8 cellular contexts compared by ENCODE assay signal in genomic region chr7:45922810-45923209, GRCh38. TPM values are rescaled to one million over a fixed set of nuclear protein-coding genes. Genes with fewer than 3 reads are reported as not detected.
DNase-seq lines count a peak whose midpoint lies in the region; ATAC-seq and TF ChIP-seq lines count a peak whose summit lies in the region.

No MANE protein-coding gene starts in this region.

- 9 to 13% (median 11%) methylated on average over 11 of the region's 11 CpGs for WGBS in adrenal gland, 4 donors
- 8 to 11% methylated on average over 11 of the region's 11 CpGs for WGBS in lower leg skin, 2 donors

- H3K9me3 Mint-ChIP-seq in T-helper 1 cell treated with Interleukin-12 subunit alpha and Interleukin-12 subunit beta and Interleukin-4 antibody, amounts not matched to agents 30 μg/mL and 1 μg/mL, for 36 hours = no peaks in the 10 kb centered on the region

- H3K4me1 ChIP-seq in foreskin keratinocyte (peaks cover 5% of the 10 kb centered on the region), gastrocnemius medialis (peaks cover 7 to 29% of the 10 kb centered on the region in 2 donors), adrenal gland (replicated peaks in 1 of 2) (peaks cover 0 to 4% of the 10 kb centered on the region in 2 donors)

- no peaks in the 10 kb centered on the region for H3K36me3 ChIP-seq in gastrocnemius medialis
- no peaks in the 10 kb centered on the region for H3K36me3 ChIP-seq in adrenal gland (replicated peaks in 1 of 2)

- H3K4me1 Mint-ChIP-seq in T-helper 1 cell treated with Interleukin-12 subunit alpha and Interleukin-12 subunit beta and Interleukin-4 antibody, amounts not matched to agents 30 μg/mL and 1 μg/mL, for 36 hours (ENCODE audit: low read depth) = peaks cover 19% of the 10 kb centered on the region

- no peak for DNase-seq in foreskin keratinocyte
- no peak for DNase-seq in gastrocnemius medialis
- DNase-seq in cerebellar nuclear complex (lab: John Stamatoyannopoulos, UW) = no peak
- DNase-seq in adrenal gland = no peak
- no peak for DNase-seq in lower leg skin (ENCODE audit: low spot score in 2 of 2)
- no peak for DNase-seq in NCI-H2196 (lab: John Stamatoyannopoulos, UW; ENCODE audit: unreplicated experiment)

- no peak for TF ChIP-seq POLR2A in gastrocnemius medialis (IDR thresholded peaks at IDR 0.05)
- TF ChIP-seq POLR2A in adrenal gland (IDR thresholded peaks at IDR 0.05) = no peak
- TF ChIP-seq POLR2A in lower leg skin (IDR thresholded peaks at IDR 0.05) = no peak

- H3K4me3 Mint-ChIP-seq in T-helper 1 cell treated with Interleukin-12 subunit alpha and Interleukin-12 subunit beta and Interleukin-4 antibody, amounts not matched to agents 30 μg/mL and 1 μg/mL, for 36 hours = peak overlapping the region; percentile 26

- H3K27me3 ChIP-seq in foreskin keratinocyte (peaks cover 53% of the 10 kb centered on the region), gastrocnemius medialis (peaks cover 42 to 50% (median 44%) of the 10 kb centered on the region in 3 donors), adrenal gland (peaks cover 47% of the 10 kb centered on the region)

- peak; percentile 28 for ATAC-seq in GM19035 (IDR thresholded peaks at IDR 0.05; ENCODE audit: unreplicated experiment)
- no peak for ATAC-seq in foreskin keratinocyte
- ATAC-seq in gastrocnemius medialis = peak in 1 of 2 donors; percentile 22

- peak overlapping the region; percentile 30 to 55 (median 44) for H3K4me3 ChIP-seq in gastrocnemius medialis
- peak overlapping the region in 1 of 4 donors; percentile 25 for H3K4me3 ChIP-seq in adrenal gland
- no peak overlapping the region for H3K4me3 ChIP-seq in lower leg skin (ENCODE audit: low read depth, poor library complexity, severe bottlenecking)

- TF ChIP-seq CTCF in foreskin keratinocyte (conservative IDR thresholded peaks at IDR 0.05) = no peak
- TF ChIP-seq CTCF in gastrocnemius medialis (IDR thresholded peaks at IDR 0.05 in 4 of 5, conservative IDR thresholded peaks at IDR 0.05 in 1 of 5) = no peak
- TF ChIP-seq CTCF in adrenal gland (IDR thresholded peaks at IDR 0.05) = no peak
- TF ChIP-seq CTCF in lower leg skin (IDR thresholded peaks at IDR 0.05) = no peak

- H3K27ac Mint-ChIP-seq in T-helper 1 cell treated with Interleukin-12 subunit alpha and Interleukin-12 subunit beta and Interleukin-4 antibody, amounts not matched to agents 30 μg/mL and 1 μg/mL, for 36 hours = peak overlapping the region; percentile 52

- peaks cover 74% of the 10 kb centered on the region for H3K27me3 Mint-ChIP-seq in T-helper 1 cell treated with Interleukin-12 subunit alpha and Interleukin-12 subunit beta and Interleukin-4 antibody, amounts not matched to agents 30 μg/mL and 1 μg/mL, for 36 hours (ENCODE audit: low read depth)

- H3K9me3 ChIP-seq in gastrocnemius medialis (no peaks in the 10 kb centered on the region), adrenal gland (replicated peaks in 1 of 3) (no peaks in the 10 kb centered on the region)

- H3K27ac ChIP-seq in foreskin keratinocyte (peak overlapping the region; percentile 44), gastrocnemius medialis (peak overlapping the region; percentile 8 to 64 (median 43)), adrenal gland (no peak overlapping the region)

- in situ Hi-C loops in gastrocnemius medialis (cut with MboI; ENCODE audit: low sequenced_read_pairs in 4 of 4) = loop anchor here (5.0 to 10.0 kb wide), 4 partner anchors 432 to 1164 kb away; no protein-coding TSS in a partner anchor

- peaks cover 2% of the 10 kb centered on the region for H3K36me3 Mint-ChIP-seq in T-helper 1 cell treated with Interleukin-12 subunit alpha and Interleukin-12 subunit beta and Interleukin-4 antibody, amounts not matched to agents 30 μg/mL and 1 μg/mL, for 36 hours (ENCODE audit: low read depth)

- intact Hi-C loops in gastrocnemius medialis (cut with DNase I; ENCODE audit: low total_unique reads) = loop anchor here (1.0 to 10.0 kb wide), 6 partner anchors 432 to 1332 kb away; no protein-coding TSS in a partner anchor
- intact Hi-C loops in adrenal gland (cut with DNase I) = loop anchor here (5.0 to 10.0 kb wide), 2 partner anchors 429 to 1172 kb away; no protein-coding TSS in a partner anchor
- intact Hi-C loops in lower leg skin (cut with DNase I; ENCODE audit: low total_unique reads) = loop anchor here (2.0 to 5.0 kb wide), 2 partner anchors 430 to 1164 kb away; no protein-coding TSS in a partner anchor

RNA-seq across cellular contexts. Expression of gene IGFBP3, which starts 1.7 kb away (rescaled TPM):
- 0.58 and 0.63 TPM in 2 replicates for total RNA-seq in foreskin keratinocyte
- 0.58 and 0.64 TPM in 2 replicates for polyA plus RNA-seq in foreskin keratinocyte
- 100 to 1,000 TPM in 1 of 4 donors, 10 to 100 TPM in 3; 81.4 to 203 (median 90.2) TPM for total RNA-seq in gastrocnemius medialis
- 10 to 100 TPM in 6 of 8 donors, 1 to 10 TPM in 2; 5.5 to 32.5 (median 17.6) TPM for total RNA-seq in adrenal gland
- polyA plus RNA-seq in adrenal gland = 10 to 100 TPM in 2 of 3 donors, 1 to 10 TPM in 1; 5.4 to 53.1 (median 16.2) TPM
- 100 to 1,000 TPM; 126 to 765 (median 207) TPM for total RNA-seq in lower leg skin

RNA-seq across cellular contexts. Expression of gene IGFBP1, which starts 34.5 kb away (rescaled TPM):
- total RNA-seq in foreskin keratinocyte (not detected in 2 replicates), gastrocnemius medialis (1 to 10 TPM in 1 of 4 donors, under 1 TPM in 1, not detected in 2; 0.49 to 3.6 TPM), adrenal gland (under 1 TPM in 4 of 8 donors, not detected in 4; 0.15 to 0.36 (median 0.27) TPM), lower leg skin (not detected)
- polyA plus RNA-seq in foreskin keratinocyte (not detected in 2 replicates), adrenal gland (under 1 TPM in 1 of 3 donors, not detected in 2; 0.24 TPM)

RNA-seq across cellular contexts. Expression of gene CCDC201, which starts 49.9 kb away (rescaled TPM):
- total RNA-seq in foreskin keratinocyte (not detected in 2 replicates), gastrocnemius medialis (not detected), adrenal gland (not detected), lower leg skin (not detected)
- polyA plus RNA-seq in foreskin keratinocyte (not detected in 2 replicates), adrenal gland (not detected)

Comparison
In these comparisons a context has a peak if more than half of its experiments do, and no peak if none do; other contexts are left out.
1. H3K27ac ChIP-seq: peak in foreskin keratinocyte (single experiment) and gastrocnemius medialis (4 of 4); none in adrenal gland (0 of 5).